34 cellular contexts compared by ENCODE assay signal in genomic region chr19:13969897-13970296, GRCh38. TPM values are rescaled to one million over a fixed set of nuclear protein-coding genes. Genes with fewer than 3 reads are reported as not detected.
"Had no signal": no experiment of that assay in that cellular context is flagged by ENCODE, and none has a peak within 500 bp of the region (broad histone marks: within the 10 kb centered on the region; RNA-seq: fewer than 3 reads in every experiment).

No MANE protein-coding gene starts in this region.

- H3K36me3 ChIP-seq: uterus had no signal

- H3K4me1 Mint-ChIP-seq: nephron had no signal

- H3K27ac Mint-ChIP-seq: naive thymus-derived CD8-positive, alpha-beta T cell; nephron had no signal

- H3K9me3 Mint-ChIP-seq: naive thymus-derived CD8-positive, alpha-beta T cell; nephron; neural crest cell; stimulated activated naive B cell treated with anti-CD40 and anti-IgM and Interleukin-4, amounts not matched to agents 10 μg/mL and 1 μg/mL and 100 μg/mL, for 72 hours had no signal

- H3K4me3 ChIP-seq: heart left ventricle, lower lobe of right lung, psoas muscle, right lobe of liver, stomach, suprapubic skin, thoracic aorta, tibial artery, upper lobe of right lung, uterus had no signal

- H3K9ac ChIP-seq: parathyroid adenoma had no signal

- H3K27ac ChIP-seq: heart left ventricle, lower lobe of right lung, neutrophil, parathyroid adenoma, psoas muscle, right lobe of liver, stomach, suprapubic skin, thoracic aorta, tibial artery, upper lobe of right lung, uterus had no signal

- H3K9me3 ChIP-seq: heart left ventricle, lower lobe of right lung, neutrophil, psoas muscle, right lobe of liver, stomach, suprapubic skin, thoracic aorta, tibial artery, upper lobe of right lung, uterus had no signal

- H3K4me1 ChIP-seq: lower lobe of right lung, psoas muscle, right lobe of liver, stomach, tibial artery, upper lobe of right lung, uterus had no signal

- DNase-seq: heart left ventricle; islet precursor cell; kidney glomerular epithelial cell; left cardiac atrium; lower lobe of right lung; mammary epithelial cell; mesenchymal stem cell; naive thymus-derived CD8-positive, alpha-beta T cell; occipital lobe; psoas muscle; right lobe of liver; stimulated activated CD4-positive, alpha-beta T cell treated with anti-CD3 and anti-CD28 coated beads, Interleukin-12 subunit alpha, Interleukin-12 subunit beta, amount 100 ng/mL, for 4 hours; stimulated activated CD4-positive, alpha-beta T cell treated with anti-CD3 and anti-CD28 coated beads, Interleukin-15, amount 100 ng/mL, for 24 hours; stimulated activated CD4-positive, alpha-beta T cell treated with anti-CD3 and anti-CD28 coated beads, Interleukin-2, amount 100 ng/mL, for 24 hours; stimulated activated CD4-positive, alpha-beta T cell treated with anti-CD3 and anti-CD28 coated beads, Interleukin-4, amount 100 ng/mL, for 1 hour; stimulated activated naive B cell treated with anti-CD40 and anti-IgM and Interleukin-4, amounts not matched to agents 10 μg/mL and 1 μg/mL and 100 μg/mL, for 72 hours; stimulated activated naive CD8-positive, alpha-beta T cell treated with anti-CD3 and anti-CD28 coated beads, Interleukin-15, Interleukin-2, amounts not matched to agents 100 U/mL and 50 U/mL, for 24 hours; stomach; tibial artery; trophoblast cell; upper lobe of right lung; uterus had no signal

- H3K27me3 Mint-ChIP-seq: naive thymus-derived CD8-positive, alpha-beta T cell; stimulated activated naive B cell treated with anti-CD40 and anti-IgM and Interleukin-4, amounts not matched to agents 10 μg/mL and 1 μg/mL and 100 μg/mL, for 72 hours had no signal

- H3K27me3 ChIP-seq: heart left ventricle, neutrophil, right lobe of liver, stomach, suprapubic skin, tibial artery, upper lobe of right lung, uterus had no signal

- H3K4me3 Mint-ChIP-seq: naive thymus-derived CD8-positive, alpha-beta T cell; nephron; neural crest cell; stimulated activated naive B cell treated with anti-CD40 and anti-IgM and Interleukin-4, amounts not matched to agents 10 μg/mL and 1 μg/mL and 100 μg/mL, for 72 hours had no signal

RNA-seq across cellular contexts. Expression of gene PODNL1, which starts 31.7 kb away (rescaled TPM):
- total RNA-seq: left lobe of liver; liver; naive thymus-derived CD8-positive, alpha-beta T cell; occipital lobe; skeletal muscle tissue; stomach had no signal
- polyA plus RNA-seq: naive thymus-derived CD8-positive, alpha-beta T cell had no signal

RNA-seq across cellular contexts. Expression of gene RLN3, which starts 58.1 kb away (rescaled TPM):
- total RNA-seq: heart left ventricle; left cardiac atrium; left lobe of liver; liver; lower lobe of right lung; mammary epithelial cell; mucosa of gallbladder; naive thymus-derived CD8-positive, alpha-beta T cell; neural crest cell; occipital lobe; osteocyte; posterior vena cava; psoas muscle; right lobe of liver; skeletal muscle tissue; stomach; suprapubic skin; thoracic aorta; upper lobe of right lung; uterus had no signal
- polyA plus RNA-seq: heart left ventricle, liver, mammary epithelial cell, psoas muscle, stomach had no signal
